In the genomic region with DNA sequence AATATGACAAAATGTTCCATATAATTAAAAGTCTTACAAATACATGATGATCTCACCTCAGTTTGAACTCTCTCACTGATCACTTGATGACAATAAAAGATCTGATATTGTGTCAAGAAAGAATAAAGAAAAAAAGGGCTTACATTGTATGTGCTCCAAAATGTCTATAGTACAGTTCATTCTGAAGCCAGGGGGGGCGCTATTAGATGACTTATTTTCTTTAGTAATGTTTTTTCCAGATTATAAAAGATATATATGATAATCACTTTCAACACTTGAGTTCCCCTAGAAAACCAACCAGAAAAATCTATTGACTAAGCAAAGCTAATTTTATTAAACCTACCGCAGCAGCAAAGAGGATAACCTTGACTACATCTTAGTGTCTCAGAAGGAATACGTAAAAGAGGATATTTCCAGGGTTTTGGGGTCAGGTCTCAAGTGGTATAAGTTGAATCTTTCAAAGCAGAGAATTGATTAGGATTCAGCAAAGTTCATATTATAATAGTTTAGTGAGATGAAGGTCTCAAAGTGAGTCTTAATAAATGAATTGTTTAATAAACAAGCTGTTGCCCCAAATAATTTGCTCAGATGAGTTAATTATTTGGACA, we compare ENCODE assay signal across 12 cellular contexts. TPM values are rescaled to one million over a fixed set of nuclear protein-coding genes. Genes with fewer than 3 reads are reported as not detected.
A peak's percentile ranks its signal among the peaks of the same experiment; 100 is the strongest.
DNase-seq lines count a peak whose midpoint lies in the region; ATAC-seq and TF ChIP-seq lines count a peak whose summit lies in the region.
"Had no signal": no experiment of that assay in that cellular context is flagged by ENCODE, and none has a peak within 500 bp of the region (broad histone marks: within the 10 kb centered on the region; RNA-seq: fewer than 3 reads in every experiment).

No MANE protein-coding gene starts in this region.

- no peaks in the 10 kb centered on the region for H3K36me3 Mint-ChIP-seq in CD4-positive, alpha-beta T cell (ENCODE audit: low read depth)
- H3K36me3 Mint-ChIP-seq in activated CD4-positive, alpha-beta memory T cell treated with anti-CD3 and anti-CD28 coated beads, Interleukin-2, amount 10 ng/mL, durations not matched to agents 7 days and 5 days (ENCODE audit: low read depth), result no peaks in the 10 kb centered on the region
- H3K36me3 Mint-ChIP-seq: activated naive CD8-positive, alpha-beta T cell; immature natural killer cell had no signal

- TF ChIP-seq POLR2A in HCT116 (IDR thresholded peaks at IDR 0.05; ENCODE audit: borderline replicate concordance, extremely low read depth, insufficient read depth, insufficient read length), result no peak

- TF ChIP-seq CTCF in AG09309 (IDR thresholded peaks at IDR 0.05; ENCODE audit: control insufficient read depth, insufficient read depth, low read depth, low read length, missing control alignments) (peak; percentile 24), HCT116 (IDR thresholded peaks at IDR 0.05 in 2 of 3, conservative IDR thresholded peaks at IDR 0.05 in 1 of 3; ENCODE audit: borderline replicate concordance in 1 of 3, insufficient read depth in 1 of 3, low read depth in 2 of 3, low read length in 2 of 3) (peak in 2 of 3 experiments; percentile 4 to 39; a peak in 2 of 6 replicates), hepatocyte (IDR thresholded peaks at IDR 0.05; ENCODE audit: poor library complexity) (peak; percentile 37)
- TF ChIP-seq CTCF in CD4-positive, alpha-beta T cell (IDR thresholded peaks at IDR 0.05), result no peak

- POLR2A ChIA-PET in HCT116 (lab: Charles Lee), result interaction anchor here (0.6 kb wide), 1 partner anchor 302 kb away, joined by 3 read pairs; no protein-coding TSS in a partner anchor
- POLR2A ChIA-PET in CD4-positive, alpha-beta T cell (lab: Charles Lee), result no interaction called here
- POLR2A ChIA-PET in activated CD4-positive, alpha-beta memory T cell treated with anti-CD3 and anti-CD28 coated beads, Interleukin-2, amount 10 ng/mL, durations not matched to agents 7 days and 5 days (lab: Charles Lee), result no interaction called here

- no peaks in the 10 kb centered on the region for H3K79me2 ChIP-seq in HCT116 (ENCODE audit: insufficient read depth, low read length)
- no peaks in the 10 kb centered on the region for H3K79me2 ChIP-seq in hepatocyte

- no peak for TF ChIP-seq RAD21 in HCT116 (IDR thresholded peaks at IDR 0.05; ENCODE audit: low read depth)

- DNase-seq in AG09309 (ENCODE audit: low read depth) (no peak), HCT116 (ENCODE audit: low read depth, low spot score) (no peak), hepatocyte (ENCODE audit: low spot score) (no peak), H4 (ENCODE audit: low spot score) (no peak)
- no peak for DNase-seq in CD4-positive, alpha-beta T cell
- DNase-seq in activated CD4-positive, alpha-beta memory T cell treated with anti-CD3 and anti-CD28 coated beads, Interleukin-2, amount 10 ng/mL, durations not matched to agents 7 days and 5 days, result no peak
- DNase-seq: activated CD4-positive, alpha-beta T cell treated with anti-CD3 and anti-CD28 coated beads, Interleukin-2, amount 50 U/mL, for 4 hours; immature natural killer cell; stimulated activated CD4-positive, alpha-beta T cell treated with anti-CD3 and anti-CD28 coated beads, Interleukin-2, amount 100 ng/mL, for 24 hours had no signal

- WGBS in hepatocyte (ENCODE audit: low lambda C conversion rate, missing lambda C conversion rate), result 74% methylated on average over 3 of the region's 3 CpGs

- H3K4me1 Mint-ChIP-seq in CD4-positive, alpha-beta T cell (ENCODE audit: low read depth), result no peaks in the 10 kb centered on the region
- no peaks in the 10 kb centered on the region for H3K4me1 Mint-ChIP-seq in activated CD4-positive, alpha-beta memory T cell treated with anti-CD3 and anti-CD28 coated beads, Interleukin-2, amount 10 ng/mL, durations not matched to agents 7 days and 5 days
- H3K4me1 Mint-ChIP-seq: immature natural killer cell had no signal

- H3K9me2 ChIP-seq in HCT116 (ENCODE audit: insufficient read depth), result no peaks in the 10 kb centered on the region
- no peaks in the 10 kb centered on the region for H3K9me2 ChIP-seq in hepatocyte (replicated peaks; ENCODE audit: insufficient read depth)

- H3K4me3 ChIP-seq in AG09309 (ENCODE audit: control insufficient read depth, low read depth, low read length) (no peak overlapping the region), HCT116 (replicated peaks in 1 of 2; ENCODE audit: low read depth in 1 of 2, low read length in 2 of 2) (no peak overlapping the region), hepatocyte (no peak overlapping the region)

- H3K36me3 ChIP-seq in HCT116 (ENCODE audit: control insufficient read depth in 1 of 2, insufficient read depth in 2 of 2, low read length in 2 of 2) (no peaks in the 10 kb centered on the region), hepatocyte (replicated peaks; ENCODE audit: insufficient read depth, low read depth) (no peaks in the 10 kb centered on the region)

- no peak overlapping the region for H3K9ac ChIP-seq in HCT116 (ENCODE audit: low read length)

- H3K4me3 Mint-ChIP-seq in CD4-positive, alpha-beta T cell, result no peak overlapping the region
- H3K4me3 Mint-ChIP-seq in activated CD4-positive, alpha-beta memory T cell treated with anti-CD3 and anti-CD28 coated beads, Interleukin-2, amount 10 ng/mL, durations not matched to agents 7 days and 5 days, result no peak overlapping the region
- H3K4me3 Mint-ChIP-seq: activated naive CD8-positive, alpha-beta T cell; immature natural killer cell had no signal

- RAD21 ChIA-PET in HCT116 (lab: Charles Lee; ENCODE audit: low non-redundant PET in 1 of 2, low total read pairs in 2 of 2, uncharacterized antibody in 2 of 2, unreplicated experiment in 2 of 2), result no interaction called here

- CTCF ChIA-PET in HCT116 (lab: Charles Lee), result interaction anchor here (1.2 kb wide), 1 partner anchor 50 kb away, joined by 3 read pairs; no protein-coding TSS in a partner anchor
- CTCF ChIA-PET in CD4-positive, alpha-beta T cell (lab: Charles Lee), result no interaction called here
- CTCF ChIA-PET in activated CD4-positive, alpha-beta memory T cell treated with anti-CD3 and anti-CD28 coated beads, Interleukin-2, amount 10 ng/mL, durations not matched to agents 7 days and 5 days (lab: Charles Lee), result no interaction called here

- H3K4me2 ChIP-seq in HCT116 (ENCODE audit: low read length), result no peak overlapping the region
- no peak overlapping the region for H3K4me2 ChIP-seq in hepatocyte

- H2AFZ ChIP-seq in HCT116 (ENCODE audit: low read depth, low read length, poor library complexity, severe bottlenecking), result no peak overlapping the region
- H2AFZ ChIP-seq in hepatocyte, result no peak overlapping the region

- BruUV-seq in HCT116 (replicated peaks; lab: Mats Ljungman, UMichigan), result no TSS peak

- ATAC-seq in HCT116 (no peak), SK-N-SH treated with all-trans-retinoic acid at 6 μM for 48 hours (peak; percentile 22; the same call in 1 of the 3 replicates), HG02588 (IDR thresholded peaks at IDR 0.05; ENCODE audit: unreplicated experiment) (no peak)
- no peak for ATAC-seq in CD4-positive, alpha-beta T cell (ENCODE audit: poor library complexity)

- H3K27me3 Mint-ChIP-seq in CD4-positive, alpha-beta T cell, result no peaks in the 10 kb centered on the region
- no peaks in the 10 kb centered on the region for H3K27me3 Mint-ChIP-seq in activated CD4-positive, alpha-beta memory T cell treated with anti-CD3 and anti-CD28 coated beads, Interleukin-2, amount 10 ng/mL, durations not matched to agents 7 days and 5 days
- H3K27me3 Mint-ChIP-seq: activated naive CD8-positive, alpha-beta T cell had no signal

- H3K4me1 ChIP-seq in HCT116 (ENCODE audit: control insufficient read depth in 1 of 2, insufficient read depth in 2 of 2, low read length in 2 of 2), result no peaks in the 10 kb centered on the region
- no peaks in the 10 kb centered on the region for H3K4me1 ChIP-seq in hepatocyte (ENCODE audit: insufficient read depth)

- H3K9me3 ChIP-seq in HCT116 (ENCODE audit: control insufficient read depth in 1 of 2, insufficient read depth in 1 of 2, low read depth in 1 of 2, low read length in 2 of 2) (peaks cover 7 to 10% of the 10 kb centered on the region in 2 experiments; a peak in 2 of 4 replicates), hepatocyte (ENCODE audit: low read depth) (no peaks in the 10 kb centered on the region)
- no peaks in the 10 kb centered on the region for H3K9me3 ChIP-seq in CD4-positive, alpha-beta T cell (ENCODE audit: control insufficient read depth, low read length)

- H3K27me3 ChIP-seq in HCT116 (ENCODE audit: insufficient read depth, low read length) (no peaks in the 10 kb centered on the region), hepatocyte (no peaks in the 10 kb centered on the region)
- H3K27me3 ChIP-seq in CD4-positive, alpha-beta T cell (ENCODE audit: control insufficient read depth, insufficient read depth, low read length), result no peaks in the 10 kb centered on the region

- no peak overlapping the region for H3K27ac Mint-ChIP-seq in CD4-positive, alpha-beta T cell
- H3K27ac Mint-ChIP-seq in activated CD4-positive, alpha-beta memory T cell treated with anti-CD3 and anti-CD28 coated beads, Interleukin-2, amount 10 ng/mL, durations not matched to agents 7 days and 5 days, result no peak overlapping the region
- H3K27ac Mint-ChIP-seq: activated naive CD8-positive, alpha-beta T cell; immature natural killer cell had no signal

- H4K20me1 ChIP-seq in HCT116 (ENCODE audit: insufficient read depth) (no peaks in the 10 kb centered on the region), hepatocyte (ENCODE audit: insufficient read depth, poor library complexity, severe bottlenecking) (no peaks in the 10 kb centered on the region)

- peaks cover 7% of the 10 kb centered on the region for H3K9me3 Mint-ChIP-seq in CD4-positive, alpha-beta T cell
- H3K9me3 Mint-ChIP-seq in activated CD4-positive, alpha-beta memory T cell treated with anti-CD3 and anti-CD28 coated beads, Interleukin-2, amount 10 ng/mL, durations not matched to agents 7 days and 5 days, result peaks cover 6% of the 10 kb centered on the region

- H3K27ac ChIP-seq in HCT116 (ENCODE audit: low read depth, low read length) (no peak overlapping the region), hepatocyte (no peak overlapping the region)
- H3K27ac ChIP-seq in CD4-positive, alpha-beta T cell (ENCODE audit: low read depth, low read length), result no peak overlapping the region

- intact Hi-C loops in HCT116 (cut with micrococcal nuclease), result no loop called here
- intact Hi-C loops in CD4-positive, alpha-beta T cell (cut with DNase I, micrococcal nuclease), result no loop called here

TF ChIP-seq in HCT116, 20 proteins besides CTCF, POLR2A, EP300 and RAD21 (continues in another document):
- TF ChIP-seq ELF1 (IDR thresholded peaks at IDR 0.05; ENCODE audit: borderline replicate concordance, low read depth), result no peak

TF ChIP-seq in SK-N-SH treated with all-trans-retinoic acid at 6 μM for 48 hours, 23 proteins besides CTCF, POLR2A, EP300 and RAD21 (continues in another document):
- TF ChIP-seq OSR1 (CRISPR knock-in tag; IDR thresholded peaks at IDR 0.05), result no peak
- no peak for TF ChIP-seq RARB (CRISPR knock-in tag; IDR thresholded peaks at IDR 0.05)
- no peak for TF ChIP-seq ISL1 (CRISPR knock-in tag; IDR thresholded peaks at IDR 0.05)

RNA-seq across cellular contexts. Expression of a gene that starts 55.8 kb away (rescaled TPM):
- total RNA-seq in HCT116 (2021; ENCODE audit: unreplicated experiment) (not detected), hepatocyte (63.5 and 66.9 TPM in 2 replicates)
- not detected in 2 replicates for polyA plus RNA-seq in HCT116 (2012)
- polyA plus RNA-seq in hepatocyte, result 50.8 and 75.3 TPM in 2 replicates
- 65.8 and 83.7 TPM in 2 replicates for total RNA-seq in H4 (2014; rRNA removed; shearing (Covaris generic))
- total RNA-seq in CD4-positive, alpha-beta T cell, result not detected
- total RNA-seq in activated CD4-positive, alpha-beta memory T cell treated with anti-CD3 and anti-CD28 coated beads, Interleukin-2, amount 10 ng/mL, durations not matched to agents 7 days and 5 days, result not detected
- polyA plus RNA-seq: immature natural killer cell had no signal

Comparison
In these comparisons a context has a peak if more than half of its experiments do, and no peak if none do; other contexts are left out.
1. RNA of a gene that starts 55.8 kb away (total RNA-seq): 65.8 to 83.7 TPM in H4 and 63.5 to 66.9 TPM in hepatocyte; not detected in HCT116 (single experiment), not detected in activated CD4-positive, alpha-beta memory T cell treated with anti-CD3 and anti-CD28 coated beads, Interleukin-2, amount 10 ng/mL, durations not matched to agents 7 days and 5 days and not detected in CD4-positive, alpha-beta T cell; every median in the first group is over 10 times any median in the second.